ENCODE assay signal across 1 cellular context in genomic region chr1:10168912-10169514, GRCh38.
TF ChIP-seq lines count a peak whose summit lies in the region.

No MANE protein-coding gene starts in this region.

TF ChIP-seq in HepG2, 621 proteins besides CTCF, POLR2A, EP300 and RAD21 (continues in another document):
- no peak for TF ChIP-seq TARDBP (CRISPR knock-in tag; IDR thresholded peaks at IDR 0.05)
- TF ChIP-seq, protein P1, sequence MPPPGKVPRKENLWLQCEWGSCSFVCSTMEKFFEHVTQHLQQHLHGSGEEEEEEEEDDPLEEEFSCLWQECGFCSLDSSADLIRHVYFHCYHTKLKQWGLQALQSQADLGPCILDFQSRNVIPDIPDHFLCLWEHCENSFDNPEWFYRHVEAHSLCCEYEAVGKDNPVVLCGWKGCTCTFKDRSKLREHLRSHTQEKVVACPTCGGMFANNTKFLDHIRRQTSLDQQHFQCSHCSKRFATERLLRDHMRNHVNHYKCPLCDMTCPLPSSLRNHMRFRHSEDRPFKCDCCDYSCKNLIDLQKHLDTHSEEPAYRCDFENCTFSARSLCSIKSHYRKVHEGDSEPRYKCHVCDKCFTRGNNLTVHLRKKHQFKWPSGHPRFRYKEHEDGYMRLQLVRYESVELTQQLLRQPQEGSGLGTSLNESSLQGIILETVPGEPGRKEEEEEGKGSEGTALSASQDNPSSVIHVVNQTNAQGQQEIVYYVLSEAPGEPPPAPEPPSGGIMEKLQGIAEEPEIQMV (CRISPR knock-in tag; IDR thresholded peaks at IDR 0.05; ENCODE audit: low read depth) = no peak
- peak; percentile 48; the same call in 1 of the 2 replicates for TF ChIP-seq BORCS8-MEF2B (CRISPR knock-in tag; IDR thresholded peaks at IDR 0.05)
- no peak for TF ChIP-seq ZNF639 (CRISPR knock-in tag; conservative IDR thresholded peaks at IDR 0.05)
- no peak for TF ChIP-seq NCOA1 (CRISPR knock-in tag; IDR thresholded peaks at IDR 0.05)
- no peak; the same call in 1 of the 2 replicates for TF ChIP-seq STAG1 (CRISPR knock-in tag; IDR thresholded peaks at IDR 0.05)
- no peak for TF ChIP-seq ZFP82 (CRISPR knock-in tag; IDR thresholded peaks at IDR 0.05; ENCODE audit: borderline replicate concordance)
- TF ChIP-seq, protein P2, sequence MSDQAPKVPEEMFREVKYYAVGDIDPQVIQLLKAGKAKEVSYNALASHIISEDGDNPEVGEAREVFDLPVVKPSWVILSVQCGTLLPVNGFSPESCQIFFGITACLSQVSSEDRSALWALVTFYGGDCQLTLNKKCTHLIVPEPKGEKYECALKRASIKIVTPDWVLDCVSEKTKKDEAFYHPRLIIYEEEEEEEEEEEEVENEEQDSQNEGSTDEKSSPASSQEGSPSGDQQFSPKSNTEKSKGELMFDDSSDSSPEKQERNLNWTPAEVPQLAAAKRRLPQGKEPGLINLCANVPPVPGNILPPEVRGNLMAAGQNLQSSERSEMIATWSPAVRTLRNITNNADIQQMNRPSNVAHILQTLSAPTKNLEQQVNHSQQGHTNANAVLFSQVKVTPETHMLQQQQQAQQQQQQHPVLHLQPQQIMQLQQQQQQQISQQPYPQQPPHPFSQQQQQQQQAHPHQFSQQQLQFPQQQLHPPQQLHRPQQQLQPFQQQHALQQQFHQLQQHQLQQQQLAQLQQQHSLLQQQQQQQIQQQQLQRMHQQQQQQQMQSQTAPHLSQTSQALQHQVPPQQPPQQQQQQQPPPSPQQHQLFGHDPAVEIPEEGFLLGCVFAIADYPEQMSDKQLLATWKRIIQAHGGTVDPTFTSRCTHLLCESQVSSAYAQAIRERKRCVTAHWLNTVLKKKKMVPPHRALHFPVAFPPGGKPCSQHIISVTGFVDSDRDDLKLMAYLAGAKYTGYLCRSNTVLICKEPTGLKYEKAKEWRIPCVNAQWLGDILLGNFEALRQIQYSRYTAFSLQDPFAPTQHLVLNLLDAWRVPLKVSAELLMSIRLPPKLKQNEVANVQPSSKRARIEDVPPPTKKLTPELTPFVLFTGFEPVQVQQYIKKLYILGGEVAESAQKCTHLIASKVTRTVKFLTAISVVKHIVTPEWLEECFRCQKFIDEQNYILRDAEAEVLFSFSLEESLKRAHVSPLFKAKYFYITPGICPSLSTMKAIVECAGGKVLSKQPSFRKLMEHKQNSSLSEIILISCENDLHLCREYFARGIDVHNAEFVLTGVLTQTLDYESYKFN (CRISPR knock-in tag; conservative IDR thresholded peaks at IDR 0.05) = no peak
- TF ChIP-seq ARID2 (CRISPR knock-in tag; IDR thresholded peaks at IDR 0.05; ENCODE audit: borderline replicate concordance) = no peak
- TF ChIP-seq, protein P3, sequence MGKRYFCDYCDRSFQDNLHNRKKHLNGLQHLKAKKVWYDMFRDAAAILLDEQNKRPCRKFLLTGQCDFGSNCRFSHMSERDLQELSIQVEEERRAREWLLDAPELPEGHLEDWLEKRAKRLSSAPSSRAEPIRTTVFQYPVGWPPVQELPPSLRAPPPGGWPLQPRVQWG (CRISPR knock-in tag; IDR thresholded peaks at IDR 0.05; ENCODE audit: borderline replicate concordance, low read depth) = no peak
- no peak for TF ChIP-seq ZNF256 (CRISPR knock-in tag; conservative IDR thresholded peaks at IDR 0.05)
- no peak for TF ChIP-seq ZSCAN31 (CRISPR knock-in tag; IDR thresholded peaks at IDR 0.05; ENCODE audit: low read depth)
- no peak for TF ChIP-seq ZNF484 (CRISPR knock-in tag; IDR thresholded peaks at IDR 0.05; ENCODE audit: borderline replicate concordance, low read depth)
- no peak for TF ChIP-seq ZNF816 (CRISPR knock-in tag; IDR thresholded peaks at IDR 0.05; ENCODE audit: borderline replicate concordance)
- no peak for TF ChIP-seq ZNF296 (CRISPR knock-in tag; conservative IDR thresholded peaks at IDR 0.05)
- no peak for TF ChIP-seq ZBTB40 (IDR thresholded peaks at IDR 0.05)
- TF ChIP-seq ZBTB40 (CRISPR knock-in tag; IDR thresholded peaks at IDR 0.05) = no peak
- TF ChIP-seq, protein P4, sequence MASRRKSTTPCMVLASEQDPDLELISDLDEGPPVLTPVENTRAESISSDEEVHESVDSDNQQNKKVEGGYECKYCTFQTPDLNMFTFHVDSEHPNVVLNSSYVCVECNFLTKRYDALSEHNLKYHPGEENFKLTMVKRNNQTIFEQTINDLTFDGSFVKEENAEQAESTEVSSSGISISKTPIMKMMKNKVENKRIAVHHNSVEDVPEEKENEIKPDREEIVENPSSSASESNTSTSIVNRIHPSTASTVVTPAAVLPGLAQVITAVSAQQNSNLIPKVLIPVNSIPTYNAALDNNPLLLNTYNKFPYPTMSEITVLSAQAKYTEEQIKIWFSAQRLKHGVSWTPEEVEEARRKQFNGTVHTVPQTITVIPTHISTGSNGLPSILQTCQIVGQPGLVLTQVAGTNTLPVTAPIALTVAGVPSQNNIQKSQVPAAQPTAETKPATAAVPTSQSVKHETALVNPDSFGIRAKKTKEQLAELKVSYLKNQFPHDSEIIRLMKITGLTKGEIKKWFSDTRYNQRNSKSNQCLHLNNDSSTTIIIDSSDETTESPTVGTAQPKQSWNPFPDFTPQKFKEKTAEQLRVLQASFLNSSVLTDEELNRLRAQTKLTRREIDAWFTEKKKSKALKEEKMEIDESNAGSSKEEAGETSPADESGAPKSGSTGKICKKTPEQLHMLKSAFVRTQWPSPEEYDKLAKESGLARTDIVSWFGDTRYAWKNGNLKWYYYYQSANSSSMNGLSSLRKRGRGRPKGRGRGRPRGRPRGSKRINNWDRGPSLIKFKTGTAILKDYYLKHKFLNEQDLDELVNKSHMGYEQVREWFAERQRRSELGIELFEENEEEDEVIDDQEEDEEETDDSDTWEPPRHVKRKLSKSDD (CRISPR knock-in tag; IDR thresholded peaks at IDR 0.05; ENCODE audit: low read depth) = no peak
- no peak for TF ChIP-seq RORA (CRISPR knock-in tag; IDR thresholded peaks at IDR 0.05)
- TF ChIP-seq ZFYVE20 (CRISPR knock-in tag; IDR thresholded peaks at IDR 0.05; ENCODE audit: borderline replicate concordance, low read depth) = no peak
- no peak for TF ChIP-seq ZBTB8A (CRISPR knock-in tag; IDR thresholded peaks at IDR 0.05; ENCODE audit: borderline replicate concordance, low read depth)
- 0 out of 2 replicates have a peak, but pooled peaks have one; percentile 50 for TF ChIP-seq ZNF317 (CRISPR knock-in tag; IDR thresholded peaks at IDR 0.05)
- TF ChIP-seq PATZ1 (CRISPR knock-in tag; IDR thresholded peaks at IDR 0.05) = no peak
- TF ChIP-seq, protein P5, sequence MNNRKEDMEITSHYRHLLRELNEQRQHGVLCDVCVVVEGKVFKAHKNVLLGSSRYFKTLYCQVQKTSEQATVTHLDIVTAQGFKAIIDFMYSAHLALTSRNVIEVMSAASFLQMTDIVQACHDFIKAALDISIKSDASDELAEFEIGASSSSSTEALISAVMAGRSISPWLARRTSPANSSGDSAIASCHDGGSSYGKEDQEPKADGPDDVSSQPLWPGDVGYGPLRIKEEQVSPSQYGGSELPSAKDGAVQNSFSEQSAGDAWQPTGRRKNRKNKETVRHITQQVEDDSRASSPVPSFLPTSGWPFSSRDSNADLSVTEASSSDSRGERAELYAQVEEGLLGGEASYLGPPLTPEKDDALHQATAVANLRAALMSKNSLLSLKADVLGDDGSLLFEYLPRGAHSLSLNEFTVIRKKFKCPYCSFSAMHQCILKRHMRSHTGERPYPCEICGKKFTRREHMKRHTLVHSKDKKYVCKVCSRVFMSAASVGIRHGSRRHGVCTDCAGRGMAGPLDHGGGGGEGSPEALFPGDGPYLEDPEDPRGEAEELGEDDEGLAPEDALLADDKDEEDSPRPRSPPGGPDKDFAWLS (CRISPR knock-in tag; IDR thresholded peaks at IDR 0.05; ENCODE audit: borderline replicate concordance) = no peak
- TF ChIP-seq FOXK1 (CRISPR knock-in tag; IDR thresholded peaks at IDR 0.05; ENCODE audit: borderline replicate concordance, low read depth) = no peak
- 0 out of 2 replicates have a peak, but pooled peaks have one; percentile 49 for TF ChIP-seq ZFP1 (CRISPR knock-in tag; IDR thresholded peaks at IDR 0.05)
- no peak for TF ChIP-seq ZNF747 (CRISPR knock-in tag; IDR thresholded peaks at IDR 0.05; ENCODE audit: borderline replicate concordance)
- TF ChIP-seq SPEN (CRISPR knock-in tag; IDR thresholded peaks at IDR 0.05; ENCODE audit: low read depth) = no peak
- no peak for TF ChIP-seq SP1 (IDR thresholded peaks at IDR 0.05)
- TF ChIP-seq SP1 (CRISPR knock-in tag; IDR thresholded peaks at IDR 0.05) = 0 out of 2 replicates have a peak, but pooled peaks have one; percentile 2
- 0 out of 2 replicates have a peak, but pooled peaks have one; percentile 19 for TF ChIP-seq YEATS2 (CRISPR knock-in tag; IDR thresholded peaks at IDR 0.05; ENCODE audit: borderline replicate concordance)
- 0 out of 2 replicates have a peak, but pooled peaks have one; percentile 46 for TF ChIP-seq ZSCAN25 (CRISPR knock-in tag; IDR thresholded peaks at IDR 0.05)
- no peak for TF ChIP-seq SMAD1 (CRISPR knock-in tag; IDR thresholded peaks at IDR 0.05; ENCODE audit: borderline replicate concordance, low read depth)
- 0 out of 2 replicates have a peak, but pooled peaks have one; percentile 3 for TF ChIP-seq ZSCAN30 (CRISPR knock-in tag; IDR thresholded peaks at IDR 0.05)
- 0 out of 2 replicates have a peak, but pooled peaks have one; percentile 11 for TF ChIP-seq ZBTB21 (CRISPR knock-in tag; IDR thresholded peaks at IDR 0.05)
